Comparison of ENCODE assay signal across 9 cellular contexts in the genomic region with DNA sequence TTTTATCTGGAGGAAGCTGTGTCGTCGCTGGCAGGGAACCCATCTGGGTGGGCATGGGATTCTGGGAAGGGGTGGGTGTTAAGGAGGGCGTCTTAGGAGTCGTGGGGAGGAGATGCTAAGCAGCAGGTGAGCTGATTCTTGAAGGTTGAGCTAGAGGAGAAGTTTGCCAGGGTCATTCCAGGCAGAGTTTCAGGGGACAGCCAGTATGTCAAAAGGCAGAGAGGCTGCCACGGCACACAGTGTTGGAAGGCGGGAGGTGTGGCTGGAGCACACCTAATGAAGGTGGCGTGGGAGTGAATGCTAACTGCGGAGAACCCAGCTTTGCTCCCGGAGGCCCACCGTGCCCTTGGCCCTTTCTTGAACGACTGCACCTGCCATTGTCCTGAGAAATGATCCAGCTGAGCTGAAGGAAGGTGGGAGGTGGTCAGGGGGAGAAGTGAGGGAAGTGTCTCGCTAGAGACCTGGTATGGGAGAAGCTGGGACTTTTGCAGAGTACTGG. TPM values are rescaled to one million over a fixed set of nuclear protein-coding genes. Genes with fewer than 3 reads are reported as not detected.
DNase-seq lines count a peak whose midpoint lies in the region; ATAC-seq and TF ChIP-seq lines count a peak whose summit lies in the region.
"Had no signal": no experiment of that assay in that cellular context is flagged by ENCODE, and none has a peak within 500 bp of the region (broad histone marks: within the 10 kb centered on the region; RNA-seq: fewer than 3 reads in every experiment).

No MANE protein-coding gene starts in this region.

- no peak overlapping the region for H2AK5ac ChIP-seq in H9 (ENCODE audit: insufficient read length, low read length)

- TF ChIP-seq POLR2A in lower leg skin (IDR thresholded peaks at IDR 0.05): no peak

- H3T11ph ChIP-seq in H9 (ENCODE audit: low read length): no peak overlapping the region

- H3K18ac ChIP-seq in H9 (ENCODE audit: insufficient read length, low read depth, low read length): no peak overlapping the region

- no peak overlapping the region for H2BK20ac ChIP-seq in H9 (ENCODE audit: low read depth, low read length, poor library complexity, severe bottlenecking)

- no peak overlapping the region for H3K4ac ChIP-seq in H9 (ENCODE audit: low read depth, low read length)

- H3K27ac Mint-ChIP-seq in H9 (peak overlapping the region in 1 of 3 experiments; percentile 73; a peak in 2 of 7 replicates), activated B cell treated with CpG ODN at 0.5 μM for 24 hours (peak overlapping the region; percentile 47)

- peaks cover 9% of the 10 kb centered on the region for H3K27me3 Mint-ChIP-seq in H9 (ENCODE audit: low read depth)
- no peaks in the 10 kb centered on the region for H3K27me3 Mint-ChIP-seq in activated B cell treated with CpG ODN at 0.5 μM for 24 hours

- no peak overlapping the region for H3K56ac ChIP-seq in H9 (ENCODE audit: insufficient read length, low read depth, low read length)

- H3K9ac ChIP-seq in H9 (ENCODE audit: extremely low read depth, insufficient read length, low read length): no peak overlapping the region
- peak overlapping the region; percentile 80 to 91 (median 81) for H3K9ac ChIP-seq in skeletal muscle tissue (ENCODE audit: low read depth in 1 of 3, low read length in 3 of 3)

- POLR2A ChIA-PET in activated B cell treated with CpG ODN at 0.5 μM for 24 hours (lab: Charles Lee): interaction anchor here (0.9 to 2.7 kb wide), 4 partner anchors 10 to 27 kb away, joined by 3 to 8 read pairs (median 4); a partner anchor contains a TSS

- H4K8ac ChIP-seq in H9 (replicated peaks; ENCODE audit: insufficient read length, low read depth, low read length): no peak overlapping the region

- H3K27ac ChIP-seq in H9 (ENCODE audit: insufficient read length, low read depth, low read length) (no peak overlapping the region), right atrium auricular region (peak overlapping the region; percentile 85 to 88), skeletal muscle tissue (ENCODE audit: low read depth, low read length) (peak overlapping the region; percentile 72)

- WGBS in H9 (ENCODE audit: extremely low coverage, insufficient read length, low lambda C conversion rate): no CpG with 5 or more reads among the region's 12 CpGs
- WGBS in lower leg skin, 2 donors: 49 to 54% methylated on average over 12 of the region's 12 CpGs

- H2BK12ac ChIP-seq in H9 (ENCODE audit: insufficient read length, low read depth, low read length): no peak overlapping the region

- H3K36me3 Mint-ChIP-seq in H9 (ENCODE audit: insufficient read depth in 1 of 3, low read depth in 3 of 3) (peaks cover 4 to 7% (median 6%) of the 10 kb centered on the region in 3 experiments; a peak in 2 of 7 replicates), activated B cell treated with CpG ODN at 0.5 μM for 24 hours (ENCODE audit: low read depth) (peaks cover 9% of the 10 kb centered on the region)

- H2BK5ac ChIP-seq in H9 (ENCODE audit: insufficient read length, low read length): no peak overlapping the region

- no peak overlapping the region for H2AFZ ChIP-seq in H9 (ENCODE audit: low read length)

- DNase-seq in H9 (no peak), activated B cell treated with CpG ODN at 0.5 μM for 24 hours (no peak), right atrium auricular region (ENCODE audit: low spot score) (no peak), lower leg skin (ENCODE audit: low spot score in 2 of 2) (no peak), posterior cingulate gyrus (no peak)
- DNase-seq: RPMI8226 had no signal

- CTCF ChIA-PET in activated B cell treated with CpG ODN at 0.5 μM for 24 hours (lab: Charles Lee): no interaction called here

- H3K27me3 ChIP-seq in H9 (ENCODE audit: insufficient read depth, low read length): no peaks in the 10 kb centered on the region
- no peaks in the 10 kb centered on the region for H3K27me3 ChIP-seq in right atrium auricular region
- no peaks in the 10 kb centered on the region for H3K27me3 ChIP-seq in skeletal muscle tissue (ENCODE audit: control insufficient read depth in 3 of 3, insufficient read depth in 3 of 3, low read length in 3 of 3)

- no peaks in the 10 kb centered on the region; the same call in 1 of the 2 replicates for H3K79me2 ChIP-seq in H9 (ENCODE audit: insufficient read depth, low read length)

- no peak overlapping the region for H4K5ac ChIP-seq in H9 (ENCODE audit: insufficient read length, low read depth, low read length)

- no peak overlapping the region for H2BK120ac ChIP-seq in H9 (ENCODE audit: low read depth, low read length, poor library complexity, severe bottlenecking)

- H2BK15ac ChIP-seq in H9 (ENCODE audit: low read depth, low read length): no peak overlapping the region

- H4K91ac ChIP-seq in H9 (ENCODE audit: insufficient read length, low read depth, low read length): no peak overlapping the region

- H3K4me3 Mint-ChIP-seq in H9 (peak overlapping the region; percentile 79 to 88), activated B cell treated with CpG ODN at 0.5 μM for 24 hours (peak overlapping the region; percentile 85)

- no peaks in the 10 kb centered on the region for H4K20me1 ChIP-seq in H9 (ENCODE audit: control insufficient read depth, insufficient read depth, insufficient read length)

- H3K36me3 ChIP-seq in right atrium auricular region (no peaks in the 10 kb centered on the region), skeletal muscle tissue (ENCODE audit: control insufficient read depth in 3 of 3, insufficient read depth in 3 of 3, low read length in 3 of 3) (peaks cover 0 to 4% (median 0%) of the 10 kb centered on the region in 3 donors)

- peaks cover 4% of the 10 kb centered on the region; the same call in 1 of the 2 replicates for H3K4me1 ChIP-seq in H9 (ENCODE audit: insufficient read depth, low read length)
- peaks cover 0 to 39% of the 10 kb centered on the region in 2 donors for H3K4me1 ChIP-seq in right atrium auricular region
- peaks cover 28 to 38% (median 33%) of the 10 kb centered on the region in 3 donors for H3K4me1 ChIP-seq in skeletal muscle tissue (ENCODE audit: control insufficient read depth in 3 of 3, insufficient read depth in 3 of 3, low read length in 3 of 3)

- no peak overlapping the region for H3K23ac ChIP-seq in H9 (ENCODE audit: insufficient read length, low read depth, low read length)

- H3K9me3 ChIP-seq in H9 (ENCODE audit: control insufficient read depth, low read depth, low read length) (no peaks in the 10 kb centered on the region), right atrium auricular region (no peaks in the 10 kb centered on the region), skeletal muscle tissue (ENCODE audit: control insufficient read depth in 3 of 3, low read length in 3 of 3) (no peaks in the 10 kb centered on the region)

- peak overlapping the region; percentile 76 for H3K4me2 ChIP-seq in H9 (ENCODE audit: insufficient read depth, insufficient read length, low read length)

- H3K4me3 ChIP-seq in right atrium auricular region (peak overlapping the region; percentile 88 to 91), skeletal muscle tissue (ENCODE audit: low read length in 3 of 3) (peak overlapping the region; percentile 74 to 83 (median 82)), lower leg skin (ENCODE audit: low read depth, poor library complexity, severe bottlenecking) (no peak overlapping the region)

- H3K4me1 Mint-ChIP-seq in H9 (peaks cover 29 to 38% of the 10 kb centered on the region in 2 experiments), activated B cell treated with CpG ODN at 0.5 μM for 24 hours (peaks cover 47% of the 10 kb centered on the region)

- H3K14ac ChIP-seq in H9 (ENCODE audit: insufficient read depth, low read length): no peak overlapping the region

- no peaks in the 10 kb centered on the region for H3K79me1 ChIP-seq in H9 (ENCODE audit: insufficient read depth, low read depth, low read length, poor library complexity, severe bottlenecking)

- H3K23me2 ChIP-seq in H9 (ENCODE audit: insufficient read length, low read depth, low read length, poor library complexity, severe bottlenecking): peaks cover 13% of the 10 kb centered on the region

- ATAC-seq in activated B cell treated with CpG ODN at 0.5 μM for 24 hours (ENCODE audit: low read depth): no peak
- no peak for ATAC-seq in GM18517 (IDR thresholded peaks at IDR 0.05; ENCODE audit: unreplicated experiment)
- ATAC-seq in GM21447 (IDR thresholded peaks at IDR 0.05; ENCODE audit: unreplicated experiment): no peak

- H3K9me3 Mint-ChIP-seq in H9 (no peaks in the 10 kb centered on the region), activated B cell treated with CpG ODN at 0.5 μM for 24 hours (no peaks in the 10 kb centered on the region)

- TF ChIP-seq CTCF in H9 (conservative IDR thresholded peaks at IDR 0.05) (no peak), activated B cell treated with CpG ODN at 0.5 μM for 24 hours (IDR thresholded peaks at IDR 0.05) (no peak), right atrium auricular region (IDR thresholded peaks at IDR 0.05) (no peak), lower leg skin (IDR thresholded peaks at IDR 0.05) (no peak)

- intact Hi-C loops in activated B cell treated with CpG ODN at 0.5 μM for 24 hours (cut with micrococcal nuclease): no loop called here
- intact Hi-C loops in lower leg skin (cut with DNase I; ENCODE audit: low total_unique reads): no loop called here
- intact Hi-C loops in posterior cingulate gyrus (cut with DNase I): no loop called here

RNA-seq across cellular contexts. Expression of a gene that starts 1.3 kb away (rescaled TPM):
- total RNA-seq in H9 (2021) (34.3 and 37.9 TPM in 2 replicates), activated B cell treated with CpG ODN at 0.5 μM for 24 hours (49.7 and 59.3 TPM in 2 replicates), right atrium auricular region (10 to 100 TPM; 11.6 to 12.4 TPM), skeletal muscle tissue (17.2 TPM), lower leg skin (10 to 100 TPM; 11.9 to 40.7 (median 25.0) TPM)

RNA-seq across cellular contexts. Expression of a gene that starts 26.3 kb away (rescaled TPM):
- total RNA-seq in H9 (2021) (not detected in 2 replicates), activated B cell treated with CpG ODN at 0.5 μM for 24 hours (1.4 and 1.6 TPM in 2 replicates), right atrium auricular region (not detected), skeletal muscle tissue (not detected), lower leg skin (under 1 TPM in 1 of 4 donors, not detected in 3; 0.49 TPM)
